In genomic region chr12:6753772-6754356, GRCh38 we compare ENCODE assay signal across 1 cellular context.
TF ChIP-seq lines count a peak whose summit lies in the region.

No MANE protein-coding gene starts in this region.

TF ChIP-seq in A549, 52 proteins besides CTCF, POLR2A, EP300 and RAD21 (continued from another document):
- no peak for TF ChIP-seq RNF2 (IDR thresholded peaks at IDR 0.05; ENCODE audit: borderline replicate concordance, low read depth)
- no peak for TF ChIP-seq JUN (IDR thresholded peaks at IDR 0.05)
- TF ChIP-seq FOSB (CRISPR knock-in tag; IDR thresholded peaks at IDR 0.05), result 0 out of 2 replicates have a peak, but pooled peaks have one; percentile 37
- TF ChIP-seq BCL3 (IDR thresholded peaks at IDR 0.05), result no peak
- TF ChIP-seq, protein P1, sequence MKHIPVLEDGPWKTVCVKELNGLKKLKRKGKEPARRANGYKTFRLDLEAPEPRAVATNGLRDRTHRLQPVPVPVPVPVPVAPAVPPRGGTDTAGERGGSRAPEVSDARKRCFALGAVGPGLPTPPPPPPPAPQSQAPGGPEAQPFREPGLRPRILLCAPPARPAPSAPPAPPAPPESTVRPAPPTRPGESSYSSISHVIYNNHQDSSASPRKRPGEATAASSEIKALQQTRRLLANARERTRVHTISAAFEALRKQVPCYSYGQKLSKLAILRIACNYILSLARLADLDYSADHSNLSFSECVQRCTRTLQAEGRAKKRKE (CRISPR knock-in tag; IDR thresholded peaks at IDR 0.05; ENCODE audit: low read depth), result no peak
- no peak for TF ChIP-seq HMGXB4 (CRISPR knock-in tag; IDR thresholded peaks at IDR 0.05; ENCODE audit: borderline replicate concordance)
- TF ChIP-seq HDAC2 (IDR thresholded peaks at IDR 0.05), result no peak
- TF ChIP-seq NFE2L2 (conservative IDR thresholded peaks at IDR 0.05; ENCODE audit: low read length), result no peak
- no peak for TF ChIP-seq HOXB13 (CRISPR knock-in tag; IDR thresholded peaks at IDR 0.05; ENCODE audit: low read depth)
- no peak for TF ChIP-seq JUNB (IDR thresholded peaks at IDR 0.05)
- no peak for TF ChIP-seq MAX (IDR thresholded peaks at IDR 0.05)
- no peak for TF ChIP-seq POLR2AphosphoS2 (conservative IDR thresholded peaks at IDR 0.05; ENCODE audit: low read length)
- TF ChIP-seq RFX5 (IDR thresholded peaks at IDR 0.05), result no peak
TF ChIP-seq in A549: peak in this region for 2.
